In genomic region chr12:98503343-98503592, GRCh38 we compare ENCODE assay signal across 1 cellular context.
TF ChIP-seq lines count a peak whose summit lies in the region.

No MANE protein-coding gene starts in this region.

TF ChIP-seq in HEK293, 187 proteins besides CTCF, POLR2A, EP300 and RAD21 (continued from another document and continues in another):
- no peak for TF ChIP-seq PRDM6 (tag by site-specific recombination; IDR thresholded peaks at IDR 0.05)
- no peak for TF ChIP-seq ZNF214 (tag by site-specific recombination; IDR thresholded peaks at IDR 0.05; ENCODE audit: borderline replicate concordance)
- no peak for TF ChIP-seq ZXDB (tag by site-specific recombination; IDR thresholded peaks at IDR 0.05)
- peak; percentile 52; the same call in 1 of the 2 replicates for TF ChIP-seq ZNF777 (tag by site-specific recombination; IDR thresholded peaks at IDR 0.05; ENCODE audit: borderline replicate concordance)
- no peak for TF ChIP-seq ZFP3 (tag by site-specific recombination; IDR thresholded peaks at IDR 0.05; ENCODE audit: low read depth)
- TF ChIP-seq PBX3 (CRISPR knock-in tag; IDR thresholded peaks at IDR 0.05), result no peak
- TF ChIP-seq ZNF335 (tag by site-specific recombination; conservative IDR thresholded peaks at IDR 0.05), result no peak
- no peak for TF ChIP-seq ZFHX2 (tag by site-specific recombination; conservative IDR thresholded peaks at IDR 0.05)
- no peak for TF ChIP-seq YY1 (tag by site-specific recombination; IDR thresholded peaks at IDR 0.05)
- TF ChIP-seq MEIS1 (CRISPR knock-in tag; IDR thresholded peaks at IDR 0.05; ENCODE audit: borderline replicate concordance), result no peak
- no peak for TF ChIP-seq ZNF292 (tag by site-specific recombination; IDR thresholded peaks at IDR 0.05; ENCODE audit: borderline replicate concordance, low read depth)
- no peak for TF ChIP-seq ZNF146 (tag by site-specific recombination; IDR thresholded peaks at IDR 0.05)
- no peak for TF ChIP-seq ZNF530 (tag by site-specific recombination; IDR thresholded peaks at IDR 0.05; ENCODE audit: low read depth)
- TF ChIP-seq ZNF2 (tag by site-specific recombination; IDR thresholded peaks at IDR 0.05), result peak; percentile 80
- 0 out of 2 replicates have a peak, but pooled peaks have one; percentile 58 for TF ChIP-seq ZNF501 (tag by site-specific recombination; IDR thresholded peaks at IDR 0.05)
- no peak for TF ChIP-seq ZNF132 (tag by site-specific recombination; IDR thresholded peaks at IDR 0.05; ENCODE audit: borderline replicate concordance)
- TF ChIP-seq ZNF16 (tag by site-specific recombination; IDR thresholded peaks at IDR 0.05; ENCODE audit: low read depth), result no peak
- no peak for TF ChIP-seq ZNF404 (tag by site-specific recombination; IDR thresholded peaks at IDR 0.05)
- no peak for TF ChIP-seq ZNF521 (tag by site-specific recombination; IDR thresholded peaks at IDR 0.05)
- no peak; the same call in 1 of the 2 replicates for TF ChIP-seq BCL11A (tag by site-specific recombination; IDR thresholded peaks at IDR 0.05; ENCODE audit: low read depth)
- TF ChIP-seq KLF10 (tag by site-specific recombination; IDR thresholded peaks at IDR 0.05), result 0 out of 2 replicates have a peak, but pooled peaks have one; percentile 69
- no peak for TF ChIP-seq ZNF658 (tag by site-specific recombination; IDR thresholded peaks at IDR 0.05)
- TF ChIP-seq ZNF837 (tag by site-specific recombination; IDR thresholded peaks at IDR 0.05), result no peak
- no peak; the same call in 1 of the 2 replicates for TF ChIP-seq ZNF324 (tag by site-specific recombination; IDR thresholded peaks at IDR 0.05)
- TF ChIP-seq ZNF423 (tag by site-specific recombination; IDR thresholded peaks at IDR 0.05), result no peak
- no peak for TF ChIP-seq ZNF211 (tag by site-specific recombination; IDR thresholded peaks at IDR 0.05; ENCODE audit: low read depth)
- TF ChIP-seq HOXC10 (CRISPR knock-in tag; IDR thresholded peaks at IDR 0.05), result no peak
- TF ChIP-seq ZBTB44 (tag by site-specific recombination; IDR thresholded peaks at IDR 0.05), result no peak; the same call in 1 of the 2 replicates
- no peak for TF ChIP-seq ZNF549 (tag by site-specific recombination; IDR thresholded peaks at IDR 0.05)
- TF ChIP-seq ZNF114 (tag by site-specific recombination; IDR thresholded peaks at IDR 0.05), result no peak
- TF ChIP-seq ZNF274 (IDR thresholded peaks at IDR 0.05; ENCODE audit: low read length), result no peak
- TF ChIP-seq ZNF274 (tag by site-specific recombination; IDR thresholded peaks at IDR 0.05; ENCODE audit: borderline replicate concordance), result no peak
- TF ChIP-seq ZNF174 (tag by site-specific recombination; IDR thresholded peaks at IDR 0.05), result no peak
- TF ChIP-seq WT1 (tag by site-specific recombination; IDR thresholded peaks at IDR 0.05), result no peak
- no peak for TF ChIP-seq KLF9 (tag by site-specific recombination; IDR thresholded peaks at IDR 0.05; ENCODE audit: low read depth)
- no peak for TF ChIP-seq ZNF561 (tag by site-specific recombination; IDR thresholded peaks at IDR 0.05; ENCODE audit: borderline replicate concordance)
- TF ChIP-seq ZNF518A (tag by site-specific recombination; conservative IDR thresholded peaks at IDR 0.05; ENCODE audit: low read depth), result no peak
- TF ChIP-seq ZNF239 (tag by site-specific recombination; IDR thresholded peaks at IDR 0.05), result no peak
- no peak for TF ChIP-seq ZNF571 (tag by site-specific recombination; IDR thresholded peaks at IDR 0.05)
- TF ChIP-seq ZSCAN4 (tag by site-specific recombination; IDR thresholded peaks at IDR 0.05), result no peak
- TF ChIP-seq PRDM1 (tag by site-specific recombination; IDR thresholded peaks at IDR 0.05), result no peak
- TF ChIP-seq SCRT1 (tag by site-specific recombination; IDR thresholded peaks at IDR 0.05; ENCODE audit: borderline replicate concordance), result no peak
- no peak for TF ChIP-seq AEBP2 (tag by site-specific recombination; IDR thresholded peaks at IDR 0.05; ENCODE audit: borderline replicate concordance)
- no peak for TF ChIP-seq ZNF350 (tag by site-specific recombination; IDR thresholded peaks at IDR 0.05)
- no peak for TF ChIP-seq ZNF704 (tag by site-specific recombination; IDR thresholded peaks at IDR 0.05)
- TF ChIP-seq ZNF610 (tag by site-specific recombination; IDR thresholded peaks at IDR 0.05; ENCODE audit: borderline replicate concordance), result no peak
- no peak for TF ChIP-seq BCL11B (tag by site-specific recombination; IDR thresholded peaks at IDR 0.05; ENCODE audit: low read depth)
- TF ChIP-seq FEZF1 (tag by site-specific recombination; IDR thresholded peaks at IDR 0.05), result no peak
- no peak for TF ChIP-seq ZNF248 (tag by site-specific recombination; IDR thresholded peaks at IDR 0.05)
- no peak for TF ChIP-seq ZSCAN5A (tag by site-specific recombination; IDR thresholded peaks at IDR 0.05)
- TF ChIP-seq ZNF175 (tag by site-specific recombination; IDR thresholded peaks at IDR 0.05), result no peak
- TF ChIP-seq ZSCAN30 (tag by site-specific recombination; IDR thresholded peaks at IDR 0.05), result 0 out of 2 replicates have a peak, but pooled peaks have one; percentile 56
- no peak for TF ChIP-seq ZNF416 (tag by site-specific recombination; IDR thresholded peaks at IDR 0.05)
- no peak for TF ChIP-seq ZNF843 (tag by site-specific recombination; IDR thresholded peaks at IDR 0.05)
- no peak for TF ChIP-seq ZBTB1 (tag by site-specific recombination; IDR thresholded peaks at IDR 0.05)
- TF ChIP-seq HOXA7 (CRISPR knock-in tag; IDR thresholded peaks at IDR 0.05; ENCODE audit: borderline replicate concordance), result no peak
- TF ChIP-seq ZNF112 (tag by site-specific recombination; IDR thresholded peaks at IDR 0.05), result no peak
- peak; percentile 59; the same call in 1 of the 2 replicates for TF ChIP-seq ZNF558 (tag by site-specific recombination; IDR thresholded peaks at IDR 0.05)
- no peak for TF ChIP-seq ZNF510 (tag by site-specific recombination; IDR thresholded peaks at IDR 0.05; ENCODE audit: insufficient replicate concordance)
- TF ChIP-seq ZNF660 (tag by site-specific recombination; IDR thresholded peaks at IDR 0.05), result peak; percentile 89; the same call in 1 of the 2 replicates
- TF ChIP-seq ZNF623 (tag by site-specific recombination; IDR thresholded peaks at IDR 0.05), result peak; percentile 32
